Comparison of ENCODE assay signal across 8 cellular contexts in genomic region chr19:12994701-12995595, GRCh38. TPM values are rescaled to one million over a fixed set of nuclear protein-coding genes. Genes with fewer than 3 reads are reported as not detected.
DNase-seq lines count a peak whose midpoint lies in the region; FAIRE-seq and TF ChIP-seq lines count a peak whose summit lies in the region.

NFIX (plus strand) TSS chr19:12995475; CDS start chr19:12995838, 363 bp downstream.

- intact Hi-C loops in head of caudate nucleus (cut with DNase I): no loop called here

- peak within 1 kb of the TSS; percentile 5; the same call in 1 of the 2 replicates for H3K27ac ChIP-seq in SJSA1

- peaks cover 20% of the 10 kb centered on the region for H3K4me1 ChIP-seq in SJSA1 (replicated peaks)

- H3K9me3 Mint-ChIP-seq in activated naive CD8-positive, alpha-beta T cell (ENCODE audit: low read depth): no peaks in the 10 kb centered on the region
- no peaks in the 10 kb centered on the region for H3K9me3 Mint-ChIP-seq in osteocyte (ENCODE audit: unreplicated experiment)

- peak within 1 kb of the TSS; percentile 93 for H3K27ac Mint-ChIP-seq in activated naive CD8-positive, alpha-beta T cell
- H3K27ac Mint-ChIP-seq in osteocyte (ENCODE audit: unreplicated experiment): peak within 1 kb of the TSS; percentile 56

- H3K4me1 Mint-ChIP-seq in activated naive CD8-positive, alpha-beta T cell (ENCODE audit: low read depth): peaks cover 10% of the 10 kb centered on the region
- peaks cover 17% of the 10 kb centered on the region for H3K4me1 Mint-ChIP-seq in osteocyte (ENCODE audit: unreplicated experiment)

- peak within 1 kb of the TSS; percentile 93 for H3K4me3 Mint-ChIP-seq in activated naive CD8-positive, alpha-beta T cell
- H3K4me3 Mint-ChIP-seq in osteocyte (ENCODE audit: unreplicated experiment): peak within 1 kb of the TSS; percentile 97

- H3K36me3 Mint-ChIP-seq in activated naive CD8-positive, alpha-beta T cell: peaks cover 3% of the 10 kb centered on the region
- peaks cover 12% of the 10 kb centered on the region for H3K36me3 Mint-ChIP-seq in osteocyte (ENCODE audit: unreplicated experiment)

- DNase-seq in DMS53 (lab: John Stamatoyannopoulos, UW) (peak; percentile 34), DMS53 treated with DMSO at 0.1 percent for 48 hours (lab: John Stamatoyannopoulos, UW; ENCODE audit: unreplicated experiment) (no peak), SJSA1 (ENCODE audit: low read depth in 1 of 2, low spot score in 2 of 2) (peak in 1 of 2 experiments; percentile 71), head of caudate nucleus (peak in 26 of 42 donors; percentile 35 to 82 (median 62)), osteocyte (ENCODE audit: extremely low spot score, unreplicated experiment) (no peak), urothelium cell line (ENCODE audit: low spot score) (peak; percentile 50), pons (ENCODE audit: low spot score) (no peak)

- no peaks in the 10 kb centered on the region for H3K27me3 Mint-ChIP-seq in activated naive CD8-positive, alpha-beta T cell
- H3K27me3 Mint-ChIP-seq in osteocyte (ENCODE audit: unreplicated experiment): no peaks in the 10 kb centered on the region

- peaks cover 6% of the 10 kb centered on the region for H3K36me3 ChIP-seq in SJSA1

- H3K9me3 ChIP-seq in SJSA1 (replicated peaks): no peaks in the 10 kb centered on the region; the same call in 1 of the 2 replicates

- H3K27me3 ChIP-seq in SJSA1 (replicated peaks): no peaks in the 10 kb centered on the region

- H3K4me3 ChIP-seq in SJSA1: peak within 1 kb of the TSS; percentile 72

- no peak for TF ChIP-seq CTCF in osteocyte (IDR thresholded peaks at IDR 0.05)

- FAIRE-seq in urothelium cell line (lab: Jason Lieb, UNC): peak; percentile 74

RNA-seq across cellular contexts. Expression of gene NFIX, which starts in this region (rescaled TPM):
- 9.4 and 10.9 TPM in 2 replicates for total RNA-seq in SJSA1 (2014; rRNA removed; shearing (Covaris generic))
- total RNA-seq in osteocyte: 87.0 and 93.7 TPM in 2 replicates

Comparison
In these comparisons a context has a peak if more than half of its experiments do, and no peak if none do; other contexts are left out.
1. DNase-seq: peak in DMS53 (single experiment), head of caudate nucleus (26 of 42) and urothelium cell line (single experiment); none in DMS53 treated with DMSO at 0.1 percent for 48 hours (single experiment), osteocyte (single experiment) and pons (single experiment).